13 cellular contexts compared by ENCODE assay signal in the genomic region with DNA sequence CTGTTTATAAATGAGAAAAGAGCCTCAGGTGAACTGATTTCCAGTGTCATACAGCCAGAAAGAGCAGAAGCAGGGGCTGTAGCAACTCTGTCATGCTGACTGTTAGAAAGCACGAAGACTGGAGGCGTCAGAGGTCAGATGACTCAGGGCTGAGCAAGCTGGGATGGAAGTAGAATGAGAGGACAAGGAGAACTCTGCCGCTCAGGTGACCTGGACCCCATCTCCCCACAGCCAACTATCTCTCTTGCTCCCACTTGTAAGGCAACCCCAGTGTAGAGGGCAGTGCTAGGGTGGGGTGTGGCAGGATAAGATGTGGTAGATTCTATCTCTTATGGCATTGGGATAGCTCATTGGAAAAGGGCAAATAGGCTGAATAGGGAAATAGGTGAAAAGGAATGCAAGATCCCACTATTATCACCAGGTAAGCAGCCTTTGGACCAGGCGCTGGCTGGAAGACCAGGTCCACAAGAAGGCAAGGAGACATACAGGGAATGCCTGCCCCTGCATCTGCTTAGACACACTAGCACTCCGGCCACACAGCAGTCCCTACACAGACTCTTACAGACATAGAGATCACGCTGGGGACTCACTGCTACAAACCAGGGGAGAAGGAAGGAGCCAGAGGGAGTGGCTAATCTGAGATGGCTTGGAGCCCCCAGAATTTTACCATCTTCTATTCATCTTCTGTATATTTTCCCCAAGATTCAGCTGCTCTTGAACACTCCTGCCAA. TPM values are rescaled to one million over a fixed set of nuclear protein-coding genes. Genes with fewer than 3 reads are reported as not detected.
DNase-seq lines count a peak whose midpoint lies in the region; ATAC-seq and TF ChIP-seq lines count a peak whose summit lies in the region.
"Had no signal": no experiment of that assay in that cellular context is flagged by ENCODE, and none has a peak within 500 bp of the region (broad histone marks: within the 10 kb centered on the region; RNA-seq: fewer than 3 reads in every experiment).

No MANE protein-coding gene starts in this region.

- ATAC-seq in activated CD4-positive, CD25-positive, alpha-beta regulatory T cell treated with anti-CD3 and anti-CD28 coated beads, Interleukin-2, amount 50 U/mL, for 24 hours, result no peak
- no peak for ATAC-seq in GM19452 (IDR thresholded peaks at IDR 0.05; ENCODE audit: unreplicated experiment)

- peak overlapping the region; percentile 4 for H4K8ac ChIP-seq in mesenchymal stem cell (ENCODE audit: low read length)

- H2AK5ac ChIP-seq in mesenchymal stem cell (ENCODE audit: low read length, severe bottlenecking), result peak overlapping the region; percentile 16

- peaks cover 2% of the 10 kb centered on the region for H3K79me1 ChIP-seq in mesenchymal stem cell (replicated peaks; ENCODE audit: low read length, poor library complexity, severe bottlenecking)

- peak overlapping the region; percentile 25 for H2BK5ac ChIP-seq in mesenchymal stem cell (ENCODE audit: low read depth, low read length, poor library complexity, severe bottlenecking)

- H2BK12ac ChIP-seq in mesenchymal stem cell (ENCODE audit: low read length in 2 of 2), result peak overlapping the region; percentile 4 to 73

- no peaks in the 10 kb centered on the region for H3K36me3 ChIP-seq in mesenchymal stem cell (ENCODE audit: control insufficient read depth in 1 of 2, insufficient read depth in 2 of 2, low read depth in 1 of 2, low read length in 2 of 2)
- H3K36me3 ChIP-seq: BLaER1 treated with 17β-estradiol and CSF1 and Interleukin-3, amounts not matched to agents 10 nM and 100 nM; SJCRH30 had no signal

- no peak overlapping the region for H2BK15ac ChIP-seq in mesenchymal stem cell (ENCODE audit: low read depth, poor library complexity, severe bottlenecking)

- H2AFZ ChIP-seq in mesenchymal stem cell (ENCODE audit: low read depth, low read length), result no peak overlapping the region

- WGBS in mesenchymal stem cell, result 28% methylated on average over 3 of the region's 6 CpGs

- peak overlapping the region; percentile 54 for H3K9ac ChIP-seq in mesenchymal stem cell (ENCODE audit: low read length)
- H3K9ac ChIP-seq: BLaER1 treated with 17β-estradiol and CSF1 and Interleukin-3, amounts not matched to agents 10 nM and 100 nM had no signal

- H3K23ac ChIP-seq in mesenchymal stem cell (ENCODE audit: low read length in 2 of 2), result no peak overlapping the region

- DNase-seq in Caki2 (ENCODE audit: low read depth) (peak; percentile 85), OCI-M1 (lab: John Stamatoyannopoulos, UW) (peak; percentile 2), cardiac fibroblast (ENCODE audit: low read depth in 2 of 2) (peak; percentile 67 to 87), mesenchymal stem cell (peak; percentile 90), anterior cingulate cortex (lab: John Stamatoyannopoulos, UW) (no peak), NCI-H2029 (lab: John Stamatoyannopoulos, UW) (no peak)
- DNase-seq: activated naive CD4-positive, alpha-beta T cell treated with Interleukin-2 at 50 U/mL for 16 hours; kidney; SJCRH30; stimulated activated CD4-positive, alpha-beta T cell treated with anti-CD3 and anti-CD28 coated beads, Interleukin-1b, Interleukin-23, amount 100 ng/mL, for 48 hours had no signal

- H3K27ac ChIP-seq in mesenchymal stem cell (ENCODE audit: low read length, poor library complexity, severe bottlenecking), result no peak overlapping the region
- H3K27ac ChIP-seq: BLaER1 treated with 17β-estradiol and CSF1 and Interleukin-3, amounts not matched to agents 10 nM and 100 nM; SJCRH30 had no signal

- no peak for TF ChIP-seq CTCF in cardiac fibroblast (IDR thresholded peaks at IDR 0.05; ENCODE audit: low read depth, low read length)

- no peak overlapping the region for H2BK120ac ChIP-seq in mesenchymal stem cell (ENCODE audit: low read depth, low read length)

- H3K4me3 ChIP-seq in cardiac fibroblast (replicated peaks in 1 of 2; ENCODE audit: low read depth in 2 of 2, low read length in 2 of 2) (no peak overlapping the region), mesenchymal stem cell (ENCODE audit: insufficient read depth in 1 of 2, low read depth in 1 of 2, low read length in 2 of 2) (no peak overlapping the region)
- H3K4me3 ChIP-seq: BLaER1 treated with 17β-estradiol and CSF1 and Interleukin-3, amounts not matched to agents 10 nM and 100 nM; SJCRH30 had no signal

- H3K27me3 ChIP-seq in mesenchymal stem cell (ENCODE audit: control insufficient read depth in 1 of 2, insufficient read depth in 1 of 2, low read length in 2 of 2), result no peaks in the 10 kb centered on the region
- H3K27me3 ChIP-seq: BLaER1 treated with 17β-estradiol and CSF1 and Interleukin-3, amounts not matched to agents 10 nM and 100 nM; SJCRH30 had no signal

- peak overlapping the region; percentile 30 to 70 for H3K18ac ChIP-seq in mesenchymal stem cell (ENCODE audit: low read depth in 1 of 2, low read length in 2 of 2)

- in situ Hi-C loops in Caki2 (cut with HindIII; ENCODE audit: low pct_unique_long_range_greater_than_20kb, low sequenced_read_pairs), result no loop called here

- H3K4ac ChIP-seq in mesenchymal stem cell (ENCODE audit: low read depth in 1 of 2, low read length in 2 of 2), result peak overlapping the region; percentile 19 to 22

- no peak overlapping the region for H3K14ac ChIP-seq in mesenchymal stem cell (ENCODE audit: low read length in 2 of 2)

- no peaks in the 10 kb centered on the region for H3K9me3 ChIP-seq in mesenchymal stem cell (ENCODE audit: control insufficient read depth, low read length)
- H3K9me3 ChIP-seq: BLaER1 treated with 17β-estradiol and CSF1 and Interleukin-3, amounts not matched to agents 10 nM and 100 nM; SJCRH30 had no signal

- H3K4me1 ChIP-seq in mesenchymal stem cell (ENCODE audit: control insufficient read depth, insufficient read depth, low read depth, low read length), result peaks cover 9% of the 10 kb centered on the region
- H3K4me1 ChIP-seq: SJCRH30 had no signal

- no peak overlapping the region for H3K4me2 ChIP-seq in mesenchymal stem cell (ENCODE audit: low read length, poor library complexity, severe bottlenecking)
- H3K4me2 ChIP-seq: BLaER1 treated with 17β-estradiol and CSF1 and Interleukin-3, amounts not matched to agents 10 nM and 100 nM had no signal

- H4K91ac ChIP-seq in mesenchymal stem cell (ENCODE audit: low read length), result peak overlapping the region; percentile 44

RNA-seq across cellular contexts. Expression of a gene that starts 21.2 kb away (rescaled TPM):
- 49.6 and 60.5 TPM in 2 replicates for total RNA-seq in Caki2 (2014; rRNA removed; shearing (Covaris generic); ENCODE audit: low replicate concordance)
- polyA plus RNA-seq in mesenchymal stem cell (2013, experiment 1 of 2), result 548 TPM
- polyA plus RNA-seq in mesenchymal stem cell (2013, experiment 2 of 2), result 550 TPM

RNA-seq across cellular contexts. Expression of a gene that starts 30.1 kb away (rescaled TPM):
- 0.96 and 4.9 TPM in 2 replicates for total RNA-seq in Caki2 (2014; rRNA removed; shearing (Covaris generic); ENCODE audit: low replicate concordance)
- polyA plus RNA-seq in mesenchymal stem cell (2013, experiment 1 of 2), result 0.93 TPM
- 0.85 TPM for polyA plus RNA-seq in mesenchymal stem cell (2013, experiment 2 of 2)

Comparison
In these comparisons a context has a peak if more than half of its experiments do, and no peak if none do; other contexts are left out.
1. DNase-seq: peak in Caki2 (single experiment), OCI-M1 (single experiment), cardiac fibroblast (2 of 2) and mesenchymal stem cell (single experiment); none in anterior cingulate cortex (0 of 58) and NCI-H2029 (single experiment).